Comparison of ENCODE assay signal across 4 cellular contexts in genomic region chr10:45545150-45545549, GRCh38.
"Had no signal": no experiment of that assay in that cellular context is flagged by ENCODE, and none has a peak within 500 bp of the region (broad histone marks: within the 10 kb centered on the region; RNA-seq: fewer than 3 reads in every experiment).

No MANE protein-coding gene starts in this region.

- H3K4me3 ChIP-seq: GM23338 had no signal

- ATAC-seq: GM23338 had no signal

- DNase-seq: H9, HCEC 1CT, KG1 had no signal

- H3K4me2 ChIP-seq: GM23338 had no signal

- H2AFZ ChIP-seq: GM23338 had no signal
